In the genomic region with DNA sequence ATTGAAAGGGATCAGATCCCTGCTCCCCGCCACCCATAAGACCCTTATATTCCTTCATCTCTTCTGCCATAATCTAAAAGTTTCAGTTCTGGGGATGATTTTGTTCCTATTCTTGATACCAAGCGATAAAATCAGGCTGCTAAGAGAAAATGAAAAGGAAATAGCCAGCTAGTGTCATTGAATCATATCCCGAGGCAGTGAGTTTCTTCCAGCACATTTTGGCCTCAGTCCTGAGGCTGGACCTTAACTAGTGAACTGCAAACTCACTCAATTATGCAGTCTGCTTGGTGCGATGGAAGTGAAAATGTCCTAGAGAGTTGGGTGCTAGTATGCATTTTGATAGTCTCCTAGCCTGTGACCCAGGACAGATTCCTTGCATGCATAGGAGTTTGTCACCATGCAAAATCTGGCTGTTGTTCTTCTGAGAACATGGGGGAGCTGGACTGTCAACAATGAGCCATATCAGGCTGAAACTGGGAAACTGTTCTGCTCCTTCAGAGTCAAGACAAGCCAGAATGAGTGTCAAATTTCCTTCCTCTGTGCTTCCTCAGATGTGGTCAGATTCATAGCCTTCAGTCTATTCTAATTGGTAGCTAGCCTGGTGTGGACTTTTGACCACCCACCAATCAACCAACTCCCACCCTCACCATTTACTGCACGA, we compare ENCODE assay signal across 11 cellular contexts.
DNase-seq lines count a peak whose midpoint lies in the region; ATAC-seq, FAIRE-seq and TF ChIP-seq lines count a peak whose summit lies in the region.
"Had no signal": no experiment of that assay in that cellular context is flagged by ENCODE, and none has a peak within 500 bp of the region (broad histone marks: within the 10 kb centered on the region; RNA-seq: fewer than 3 reads in every experiment).

No MANE protein-coding gene starts in this region.

- peak; percentile 20 for DNase-seq in AG20443 (ENCODE audit: low spot score)
- peak; percentile 99 for DNase-seq in OCI-M1 (lab: John Stamatoyannopoulos, UW)
- peak; percentile 36 for DNase-seq in fibroblast of gingiva (ENCODE audit: low read depth)
- DNase-seq in nephron progenitor cell, result no peak
- no peak for DNase-seq in urothelium cell line (ENCODE audit: low spot score)
- DNase-seq in midbrain (lab: John Stamatoyannopoulos, UW), result no peak
- no peak for DNase-seq in NCI-H2107 treated with DMSO at 0.1 percent for 48 hours (lab: John Stamatoyannopoulos, UW; ENCODE audit: unreplicated experiment)
- DNase-seq: activated CD8-positive, alpha-beta memory T cell treated with anti-CD3 and anti-CD28 coated beads, Interleukin-2, amount 10 ng/mL, durations not matched to agents 7 days and 5 days; substantia nigra; T-helper 2 cell had no signal

- TF ChIP-seq CTCF in nephron progenitor cell (IDR thresholded peaks at IDR 0.05), result no peak

- peaks cover 2% of the 10 kb centered on the region for H3K27me3 Mint-ChIP-seq in nephron progenitor cell (ENCODE audit: low read depth, poor library complexity)

- H3K4me1 Mint-ChIP-seq in nephron progenitor cell, result peaks cover 59% of the 10 kb centered on the region
- H3K4me1 Mint-ChIP-seq: activated CD8-positive, alpha-beta memory T cell treated with anti-CD3 and anti-CD28 coated beads, Interleukin-2, amount 10 ng/mL, durations not matched to agents 7 days and 5 days had no signal

- H3K27ac Mint-ChIP-seq in nephron progenitor cell, result peak overlapping the region; percentile 34
- H3K27ac Mint-ChIP-seq: activated CD8-positive, alpha-beta memory T cell treated with anti-CD3 and anti-CD28 coated beads, Interleukin-2, amount 10 ng/mL, durations not matched to agents 7 days and 5 days had no signal

- H3K36me3 Mint-ChIP-seq in nephron progenitor cell (ENCODE audit: low read depth), result peaks cover 4% of the 10 kb centered on the region
- H3K36me3 Mint-ChIP-seq: activated CD8-positive, alpha-beta memory T cell treated with anti-CD3 and anti-CD28 coated beads, Interleukin-2, amount 10 ng/mL, durations not matched to agents 7 days and 5 days had no signal

- H3K9me3 Mint-ChIP-seq in nephron progenitor cell, result peaks cover 4% of the 10 kb centered on the region

- no peak for ATAC-seq in HG02678 (IDR thresholded peaks at IDR 0.05; ENCODE audit: unreplicated experiment)
- ATAC-seq: activated CD8-positive, alpha-beta memory T cell treated with anti-CD3 and anti-CD28 coated beads, Interleukin-2, amount 10 ng/mL, durations not matched to agents 7 days and 5 days had no signal

- H3K4me3 Mint-ChIP-seq in nephron progenitor cell, result no peak overlapping the region
- H3K4me3 Mint-ChIP-seq: activated CD8-positive, alpha-beta memory T cell treated with anti-CD3 and anti-CD28 coated beads, Interleukin-2, amount 10 ng/mL, durations not matched to agents 7 days and 5 days had no signal

- no peak for FAIRE-seq in urothelium cell line (lab: Jason Lieb, UNC)

Comparison
In these comparisons a context has a peak if more than half of its experiments do, and no peak if none do; other contexts are left out.
1. DNase-seq: peak in AG20443 (single experiment), OCI-M1 (single experiment) and fibroblast of gingiva (single experiment); none in nephron progenitor cell (single experiment), urothelium cell line (single experiment), midbrain (single experiment) and NCI-H2107 treated with DMSO at 0.1 percent for 48 hours (single experiment).